9 cellular contexts compared by ENCODE assay signal in the genomic region with DNA sequence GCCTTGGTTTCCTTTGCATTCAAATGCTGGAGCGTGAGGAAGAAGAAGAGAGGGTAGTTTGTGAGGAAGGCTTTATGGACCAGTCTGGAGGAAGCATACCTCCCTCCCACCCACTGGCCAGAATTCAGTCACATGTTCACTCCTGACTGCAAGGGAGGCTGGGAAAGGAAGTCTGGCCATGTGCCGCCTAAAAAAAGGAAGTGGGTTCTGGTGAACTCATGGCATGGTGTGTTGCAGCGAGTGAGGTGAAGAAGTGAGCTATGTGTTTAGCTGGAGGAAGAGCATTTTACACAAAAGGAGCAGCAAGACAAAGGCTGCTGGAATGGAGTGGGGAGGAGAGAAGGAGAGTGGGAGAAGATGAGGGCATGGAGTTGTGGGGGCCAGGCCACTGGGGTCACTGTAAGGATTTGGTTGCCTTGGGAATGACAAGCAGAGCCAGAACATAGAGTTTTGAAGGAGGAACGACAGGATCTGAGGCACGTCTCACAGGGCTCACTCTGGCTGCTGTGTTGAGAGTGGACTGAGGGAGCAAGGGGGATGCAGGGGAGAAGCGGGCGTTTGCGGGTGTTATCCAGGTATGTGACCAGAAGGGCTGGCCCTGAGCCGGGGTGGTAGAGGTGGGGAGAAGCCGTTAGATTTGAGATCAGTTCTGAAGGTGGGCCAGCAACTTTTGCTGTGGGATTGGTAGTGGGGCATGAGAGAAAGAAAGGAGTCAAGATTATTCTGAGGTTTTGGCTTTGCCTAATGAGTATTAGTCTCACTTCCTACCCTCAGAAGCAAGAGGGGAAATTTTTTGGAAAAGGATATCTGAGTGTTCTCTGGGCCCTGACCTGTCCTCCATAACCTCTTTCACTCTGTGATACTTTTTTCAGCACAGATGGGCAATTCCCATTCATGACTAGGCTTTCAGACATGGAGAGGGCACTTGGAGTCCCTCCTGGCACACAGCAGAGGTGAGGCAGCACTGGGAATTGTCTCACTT. TPM values are rescaled to one million over a fixed set of nuclear protein-coding genes. Genes with fewer than 3 reads are reported as not detected.
DNase-seq lines count a peak whose midpoint lies in the region; FAIRE-seq and TF ChIP-seq lines count a peak whose summit lies in the region.
"Had no signal": no experiment of that assay in that cellular context is flagged by ENCODE, and none has a peak within 500 bp of the region (broad histone marks: within the 10 kb centered on the region; RNA-seq: fewer than 3 reads in every experiment).

No MANE protein-coding gene starts in this region.

- H3K9me3 ChIP-seq in neural progenitor cell (ENCODE audit: low read depth) (no peaks in the 10 kb centered on the region), transverse colon (no peaks in the 10 kb centered on the region)

- H3K4me1 ChIP-seq in neural progenitor cell (peaks cover 5% of the 10 kb centered on the region), transverse colon (peaks cover 0 to 27% (median 0%) of the 10 kb centered on the region in 4 donors)

- WGBS in transverse colon (ENCODE audit: low coverage in 1 of 2), 2 donors, result 86% methylated on average over 10 of the region's 10 CpGs; no CpG with 5 or more reads in 1 of the 2 donors

- no peak overlapping the region for H3K9ac ChIP-seq in neural progenitor cell

- no peak overlapping the region for H3K27ac ChIP-seq in neural progenitor cell
- no peak overlapping the region for H3K27ac ChIP-seq in transverse colon
- H3K27ac ChIP-seq: SK-N-MC had no signal

- TF ChIP-seq CTCF in neural progenitor cell (IDR thresholded peaks at IDR 0.05), result no peak
- TF ChIP-seq CTCF in transverse colon (IDR thresholded peaks at IDR 0.05), result no peak

- FAIRE-seq in GM12892 (lab: Jason Lieb, UNC), result peak; percentile 50

- H3K4me3 Mint-ChIP-seq in neural progenitor cell, result no peak overlapping the region

- H3K36me3 ChIP-seq in neural progenitor cell, result no peaks in the 10 kb centered on the region
- H3K36me3 ChIP-seq in transverse colon, result no peaks in the 10 kb centered on the region

- H3K36me3 Mint-ChIP-seq in neural progenitor cell, result no peaks in the 10 kb centered on the region

- TF ChIP-seq POLR2A in GM12892 (IDR thresholded peaks at IDR 0.05; ENCODE audit: low read depth, low read length) (no peak), transverse colon (IDR thresholded peaks at IDR 0.05) (no peak)

- no peaks in the 10 kb centered on the region for H3K79me2 ChIP-seq in neural progenitor cell (ENCODE audit: low read depth)

- no peak for TF ChIP-seq EP300 in transverse colon (IDR thresholded peaks at IDR 0.05; ENCODE audit: low read depth)

- H4K20me1 ChIP-seq in neural progenitor cell (ENCODE audit: low read depth), result no peaks in the 10 kb centered on the region

- H2AFZ ChIP-seq in neural progenitor cell (replicated peaks), result no peak overlapping the region

- no peak overlapping the region for H3K4me2 ChIP-seq in neural progenitor cell

- H3F3A ChIP-seq in neural progenitor cell (ENCODE audit: low read depth), result no peaks in the 10 kb centered on the region

- in situ Hi-C loops in transverse colon (cut with MboI; ENCODE audit: low pct_ligation_motif_present in 1 of 4, low pct_unique_long_range_greater_than_20kb in 1 of 4, low sequenced_read_pairs in 3 of 4), result no loop called here

- H3K9me3 Mint-ChIP-seq in neural progenitor cell, result no peaks in the 10 kb centered on the region

- H3K27ac Mint-ChIP-seq in neural progenitor cell, result no peak overlapping the region

- no peaks in the 10 kb centered on the region for H3K4me1 Mint-ChIP-seq in neural progenitor cell

- H3K4me3 ChIP-seq in neural progenitor cell (no peak overlapping the region), transverse colon (no peak overlapping the region)
- H3K4me3 ChIP-seq: SK-N-MC had no signal

- intact Hi-C loops in transverse colon (cut with DNase I; ENCODE audit: low total_unique reads), result no loop called here

- DNase-seq in Ammon's horn (ENCODE audit: low spot score) (peak; percentile 47), GM12892 (ENCODE audit: insufficient read length) (no peak), SIG-M5 (lab: John Stamatoyannopoulos, UW) (peak; percentile 2), globus pallidus (ENCODE audit: low spot score) (peak; percentile 17), 8988T (no peak), neural progenitor cell (ENCODE audit: low spot score) (no peak), transverse colon (no peak), cerebellum (ENCODE audit: low spot score) (no peak)

- H3K27me3 Mint-ChIP-seq in neural progenitor cell (ENCODE audit: insufficient read depth, low read depth), result peaks cover 3% of the 10 kb centered on the region

- H3K27me3 ChIP-seq in neural progenitor cell (no peaks in the 10 kb centered on the region), transverse colon (no peaks in the 10 kb centered on the region)

RNA-seq across cellular contexts. Expression of a gene that starts 26.4 kb away (rescaled TPM):
- polyA plus RNA-seq in GM12892 (2012; ENCODE audit: missing spikeins), result 9.3 TPM
- 4.5 and 26.5 TPM in 2 replicates for total RNA-seq in neural progenitor cell (ENCODE audit: low replicate concordance)
- 10 to 100 TPM; 20.7 to 48.6 (median 30.8) TPM for total RNA-seq in transverse colon
- 49.6 TPM for total RNA-seq in cerebellum

Comparison
In these comparisons a context has a peak if more than half of its experiments do, and no peak if none do; other contexts are left out.
1. DNase-seq: peak in Ammon's horn (single experiment), SIG-M5 (single experiment) and globus pallidus (single experiment); none in GM12892 (single experiment), 8988T (single experiment), neural progenitor cell (single experiment), transverse colon (single experiment) and cerebellum (single experiment).